In genomic region chr11:120652705-120653335, GRCh38 we compare ENCODE assay signal across 16 cellular contexts.
DNase-seq lines count a peak whose midpoint lies in the region; ATAC-seq, FAIRE-seq and TF ChIP-seq lines count a peak whose summit lies in the region.
"Had no signal": no experiment of that assay in that cellular context is flagged by ENCODE, and none has a peak within 500 bp of the region (broad histone marks: within the 10 kb centered on the region; RNA-seq: fewer than 3 reads in every experiment).

No MANE protein-coding gene starts in this region.

- H3K4me1 ChIP-seq in A549 = no peaks in the 10 kb centered on the region
- H3K4me1 ChIP-seq in lower lobe of right lung = no peaks in the 10 kb centered on the region
- H3K4me1 ChIP-seq: sigmoid colon, upper lobe of right lung had no signal

- H3K9me3 ChIP-seq in A549 = no peaks in the 10 kb centered on the region
- H3K9me3 ChIP-seq in lower lobe of right lung = no peaks in the 10 kb centered on the region
- H3K9me3 ChIP-seq: sigmoid colon, upper lobe of right lung had no signal

- no peak for TF ChIP-seq EP300 in A549 (IDR thresholded peaks at IDR 0.05)

- WGBS in A549 (ENCODE audit: missing lambda C conversion rate) = 38% methylated on average over 3 of the region's 3 CpGs

- no peaks in the 10 kb centered on the region for H3K27me3 ChIP-seq in lower lobe of right lung (ENCODE audit: low read depth)
- H3K27me3 ChIP-seq: sigmoid colon, upper lobe of right lung had no signal

- H3K4me2 ChIP-seq in A549 = no peak overlapping the region

- CTCF ChIA-PET in A549 (lab: Yijun Ruan, JAX) = no interaction called here

- H3K27ac ChIP-seq in A549 = no peak overlapping the region
- H3K27ac ChIP-seq in lower lobe of right lung = no peak overlapping the region
- H3K27ac ChIP-seq: sigmoid colon, upper lobe of right lung had no signal

- H3K4me3 ChIP-seq in A549 (no peak overlapping the region), lower lobe of right lung (no peak overlapping the region)
- H3K4me3 ChIP-seq: sigmoid colon, upper lobe of right lung had no signal

- POLR2A ChIA-PET in A549 (lab: Yijun Ruan, JAX) = no interaction called here

- TF ChIP-seq CTCF in A549 (IDR thresholded peaks at IDR 0.05) = no peak
- no peak for TF ChIP-seq CTCF in lower lobe of right lung (IDR thresholded peaks at IDR 0.05)
- no peak for TF ChIP-seq CTCF in omental fat pad (IDR thresholded peaks at IDR 0.05)

- no peak for TF ChIP-seq POLR2A in A549 (IDR thresholded peaks at IDR 0.05; ENCODE audit: low read length)
- no peak for TF ChIP-seq POLR2A in erythroblast (IDR thresholded peaks at IDR 0.05; ENCODE audit: low read length)

- FAIRE-seq in A549 (lab: Jason Lieb, UNC) = no peak

- no peaks in the 10 kb centered on the region for H3K36me3 ChIP-seq in lower lobe of right lung
- H3K36me3 ChIP-seq: sigmoid colon, upper lobe of right lung had no signal

- ATAC-seq in A549 (peak in 1 of 2 experiments; percentile 32; a peak in 1 of 6 replicates), GM21786 (IDR thresholded peaks at IDR 0.05; ENCODE audit: unreplicated experiment) (no peak), lower lobe of right lung (no peak), HG03045 (IDR thresholded peaks at IDR 0.05; ENCODE audit: unreplicated experiment) (no peak), omental fat pad (ENCODE audit: low FRiP score) (no peak)
- ATAC-seq: activated CD4-positive, CD25-positive, alpha-beta regulatory T cell treated with anti-CD3 and anti-CD28 coated beads, Interleukin-2, amount 50 U/mL, for 24 hours; upper lobe of right lung had no signal

- intact Hi-C loops in lower lobe of right lung (cut with DNase I) = no loop called here

- peak in 1 of 2 experiments; percentile 11 for DNase-seq in A549 (ENCODE audit: low read depth in 1 of 2, low spot score in 1 of 2)
- DNase-seq in EL = peak; percentile 7
- peak; percentile 49 for DNase-seq in OCI-M1 (lab: John Stamatoyannopoulos, UW)
- DNase-seq in erythroblast (lab: John Stamatoyannopoulos, UW) = peak; percentile 28 to 49
- DNase-seq in lower lobe of right lung = no peak
- DNase-seq in omental fat pad (ENCODE audit: low spot score) = no peak
- DNase-seq: activated T-cell treated with anti-CD3 and anti-CD28 coated beads for 4 hours, DMS79 treated with DMSO at 0.1 percent for 48 hours, endodermal cell, MM.1S, NCI-H526 treated with DMSO at 0.1 percent for 48 hours, sigmoid colon, upper lobe of right lung had no signal

- no peak for TF ChIP-seq RAD21 in A549 (conservative IDR thresholded peaks at IDR 0.05 in 1 of 2, IDR thresholded peaks at IDR 0.05 in 1 of 2)

TF ChIP-seq in A549, 52 proteins besides CTCF, POLR2A, EP300 and RAD21:
- no peak for TF ChIP-seq ZFP36 (IDR thresholded peaks at IDR 0.05; ENCODE audit: borderline replicate concordance, partially characterized antibody)
- TF ChIP-seq REST (IDR thresholded peaks at IDR 0.05) = peak; percentile 89
- TF ChIP-seq FOSB (CRISPR knock-in tag; IDR thresholded peaks at IDR 0.05) = no peak

Comparison
In these comparisons a context has a peak if more than half of its experiments do, and no peak if none do; other contexts are left out.
1. DNase-seq: peak in EL (single experiment), OCI-M1 (single experiment) and erythroblast (2 of 2); none in lower lobe of right lung (single experiment) and omental fat pad (single experiment).